In the genomic region with DNA sequence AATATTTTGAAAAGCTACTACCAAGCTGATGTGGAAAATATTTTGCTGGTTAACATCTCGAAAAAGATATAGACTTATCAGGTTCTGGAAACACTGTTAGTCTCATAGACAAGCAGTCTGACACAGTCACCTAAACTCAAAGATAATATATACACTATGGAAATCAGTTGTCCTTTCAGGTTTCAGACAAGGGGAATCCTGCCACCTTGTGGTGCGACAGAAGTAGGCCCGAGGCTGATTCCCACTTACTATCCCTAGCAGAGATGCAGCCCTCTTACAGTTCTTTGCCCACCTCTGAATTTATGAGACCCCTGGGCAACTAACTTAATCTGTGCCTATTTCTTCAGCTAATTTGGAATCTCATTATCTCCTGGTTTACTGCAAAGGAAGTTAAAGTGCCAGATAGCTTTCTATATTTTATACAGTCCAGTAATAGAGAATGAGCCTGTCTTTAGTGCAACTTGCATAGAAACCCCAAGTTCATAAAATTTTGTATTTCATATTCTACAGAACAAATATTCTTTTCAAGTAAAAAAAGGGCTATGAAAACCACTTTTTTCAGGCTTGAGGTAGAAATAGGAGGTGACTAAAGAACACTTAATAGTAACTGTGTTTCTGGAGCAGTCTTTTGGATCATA, we compare ENCODE assay signal across 8 cellular contexts. TPM values are rescaled to one million over a fixed set of nuclear protein-coding genes. Genes with fewer than 3 reads are reported as not detected.
DNase-seq lines count a peak whose midpoint lies in the region; ATAC-seq and TF ChIP-seq lines count a peak whose summit lies in the region.

No MANE protein-coding gene starts in this region.

- H3K36me3 ChIP-seq in SK-N-MC (ENCODE audit: insufficient read depth, low read length) = no peaks in the 10 kb centered on the region

- no peaks in the 10 kb centered on the region for H3K9me3 Mint-ChIP-seq in activated naive CD4-positive, alpha-beta T cell treated with anti-CD3 and anti-CD28 coated beads, Interleukin-2, amount 50 U/mL, for 72 hours

- H3K27ac ChIP-seq in SK-N-MC = no peak overlapping the region

- H3K9me3 ChIP-seq in SK-N-MC (ENCODE audit: low read depth, low read length) = no peaks in the 10 kb centered on the region

- intact Hi-C loops in Right ventricle myocardium superior (cut with DNase I) = loop anchor here (1.0 to 5.0 kb wide), 2 partner anchors 375 to 411 kb away; no protein-coding TSS in a partner anchor

- H3K9ac ChIP-seq in SK-N-MC (ENCODE audit: insufficient read length) = no peak overlapping the region

- no peak overlapping the region for H3K27ac Mint-ChIP-seq in activated naive CD4-positive, alpha-beta T cell treated with anti-CD3 and anti-CD28 coated beads, Interleukin-2, amount 50 U/mL, for 72 hours

- no peaks in the 10 kb centered on the region for H3K36me3 Mint-ChIP-seq in activated naive CD4-positive, alpha-beta T cell treated with anti-CD3 and anti-CD28 coated beads, Interleukin-2, amount 50 U/mL, for 72 hours

- peak; percentile 72 for ATAC-seq in HG02571 (IDR thresholded peaks at IDR 0.05; ENCODE audit: unreplicated experiment)
- peak; percentile 64 to 75 for ATAC-seq in activated naive CD4-positive, alpha-beta T cell treated with anti-CD3 and anti-CD28 coated beads, Interleukin-2, amount 50 U/mL, for 72 hours
- ATAC-seq in Right ventricle myocardium superior (ENCODE audit: poor library complexity) = peak; percentile 88
- ATAC-seq in GM21529 (IDR thresholded peaks at IDR 0.05; ENCODE audit: unreplicated experiment) = no peak

- no peak overlapping the region for H3K4me3 ChIP-seq in SK-N-MC

- peak; percentile 48 for DNase-seq in GM10266 (ENCODE audit: extremely low spot score)
- peak; percentile 27 for DNase-seq in NCI-H1092 (lab: John Stamatoyannopoulos, UW)
- peak; percentile 56 for DNase-seq in SK-N-MC (ENCODE audit: low read depth, low spot score)
- DNase-seq in activated naive CD4-positive, alpha-beta T cell treated with anti-CD3 and anti-CD28 coated beads, Interleukin-2, amount 50 U/mL, for 72 hours (ENCODE audit: low spot score in 2 of 2) = peak in 1 of 2 donors; percentile 52
- DNase-seq in Right ventricle myocardium superior = peak; percentile 50
- peak; percentile 48 for DNase-seq in pulmonary artery endothelial cell (ENCODE audit: low read depth, low spot score)

- TF ChIP-seq CTCF in GM10266 (IDR thresholded peaks at IDR 0.05; ENCODE audit: control insufficient read depth, insufficient read depth, low read depth, missing control alignments) = peak; percentile 83

RNA-seq across cellular contexts. Expression of gene RAD1, which starts 16.9 kb away (rescaled TPM):
- total RNA-seq in activated naive CD4-positive, alpha-beta T cell treated with anti-CD3 and anti-CD28 coated beads, Interleukin-2, amount 50 U/mL, for 72 hours = 10 to 100 TPM; 36.8 to 42.6 TPM
- total RNA-seq in Right ventricle myocardium superior = 21.5 TPM
- 32.9 and 35.0 TPM in 2 replicates for total RNA-seq in pulmonary artery endothelial cell

RNA-seq across cellular contexts. Expression of gene BRIX1, which starts 17.1 kb away (rescaled TPM):
- 10 to 100 TPM; 62.2 to 73.9 TPM for total RNA-seq in activated naive CD4-positive, alpha-beta T cell treated with anti-CD3 and anti-CD28 coated beads, Interleukin-2, amount 50 U/mL, for 72 hours
- total RNA-seq in Right ventricle myocardium superior (9.0 TPM), pulmonary artery endothelial cell (34.2 and 46.8 TPM in 2 replicates)

RNA-seq across cellular contexts. Expression of gene DNAJC21, which starts 31.0 kb away (rescaled TPM):
- 10 to 100 TPM; 56.6 to 83.9 TPM for total RNA-seq in activated naive CD4-positive, alpha-beta T cell treated with anti-CD3 and anti-CD28 coated beads, Interleukin-2, amount 50 U/mL, for 72 hours
- total RNA-seq in Right ventricle myocardium superior (50.3 TPM), pulmonary artery endothelial cell (29.9 and 53.2 TPM in 2 replicates)

RNA-seq across cellular contexts. Expression of gene TTC23L, which starts 59.4 kb away (rescaled TPM):
- under 1 TPM; 0.25 to 0.32 TPM for total RNA-seq in activated naive CD4-positive, alpha-beta T cell treated with anti-CD3 and anti-CD28 coated beads, Interleukin-2, amount 50 U/mL, for 72 hours
- total RNA-seq in Right ventricle myocardium superior (not detected), pulmonary artery endothelial cell (under 0.01 and 0.04 TPM in 2 replicates)
